In genomic region chr11:57885298-57886035, GRCh38 we compare ENCODE assay signal across 1 cellular context.
TF ChIP-seq lines count a peak whose summit lies in the region.

No MANE protein-coding gene starts in this region.

TF ChIP-seq in K562, 482 proteins besides CTCF, POLR2A, EP300 and RAD21 (continued from another document):
- TF ChIP-seq CHAMP1 (IDR thresholded peaks at IDR 0.05): peak; percentile 44; the same call in 1 of the 2 replicates
- TF ChIP-seq ZNF449 (CRISPR knock-in tag; IDR thresholded peaks at IDR 0.05): no peak
- peak; percentile 98 for TF ChIP-seq REST (CRISPR knock-in tag; IDR thresholded peaks at IDR 0.05; ENCODE audit: low read depth)
- peak; percentile 72; the same call in 1 of the 2 replicates for TF ChIP-seq ZNF197 (CRISPR knock-in tag; IDR thresholded peaks at IDR 0.05; ENCODE audit: low read depth)
- TF ChIP-seq ZNF584 (CRISPR knock-in tag; IDR thresholded peaks at IDR 0.05; ENCODE audit: low read depth): no peak
- no peak for TF ChIP-seq ZNF24 (IDR thresholded peaks at IDR 0.05)
- TF ChIP-seq ZNF143 (CRISPR knock-in tag; IDR thresholded peaks at IDR 0.05): no peak
- no peak for TF ChIP-seq TGIF2 (CRISPR knock-in tag; IDR thresholded peaks at IDR 0.05)
- TF ChIP-seq AFF1 (IDR thresholded peaks at IDR 0.05; ENCODE audit: low read depth in 1 of 2, partially characterized antibody in 2 of 2): peak in 1 of 2 experiments; percentile 90
- TF ChIP-seq CXXC5 (CRISPR knock-in tag; IDR thresholded peaks at IDR 0.05): peak; percentile 21; the same call in 1 of the 2 replicates
- peak; percentile 98 for TF ChIP-seq MIER1 (IDR thresholded peaks at IDR 0.05; ENCODE audit: low read depth)
- no peak for TF ChIP-seq HBP1 (CRISPR knock-in tag; IDR thresholded peaks at IDR 0.05)
- peak; percentile 81 for TF ChIP-seq ZNF766 (CRISPR knock-in tag; conservative IDR thresholded peaks at IDR 0.05)
- TF ChIP-seq TCF7 (IDR thresholded peaks at IDR 0.05; ENCODE audit: borderline replicate concordance): no peak
- TF ChIP-seq DMBX1 (CRISPR knock-in tag; IDR thresholded peaks at IDR 0.05; ENCODE audit: borderline replicate concordance): peak; percentile 70; the same call in 1 of the 2 replicates
- no peak for TF ChIP-seq ZEB2 (IDR thresholded peaks at IDR 0.05)
- 0 out of 6 replicates have a peak, but pooled peaks of 1 of the 3 experiments have one; percentile 27 for TF ChIP-seq ZBTB11 (CRISPR knock-in tag; IDR thresholded peaks at IDR 0.05)
- TF ChIP-seq ZNF740 (CRISPR knock-in tag; IDR thresholded peaks at IDR 0.05): 0 out of 2 replicates have a peak, but pooled peaks have one; percentile 30
- TF ChIP-seq ZNF740 (tag; IDR thresholded peaks at IDR 0.05): no peak
- no peak for TF ChIP-seq XRCC5 (IDR thresholded peaks at IDR 0.05; ENCODE audit: low read depth, low read length)
- TF ChIP-seq KAT8 (IDR thresholded peaks at IDR 0.05; ENCODE audit: low read depth): no peak
- TF ChIP-seq PTTG1 (tag; IDR thresholded peaks at IDR 0.05; ENCODE audit: low read depth): no peak
- no peak for TF ChIP-seq CREB1 (IDR thresholded peaks at IDR 0.05)
- no peak for TF ChIP-seq CREB1 (CRISPR knock-in tag; IDR thresholded peaks at IDR 0.05)
- TF ChIP-seq ZNF282 (CRISPR knock-in tag; IDR thresholded peaks at IDR 0.05): no peak
- TF ChIP-seq ZNF644 (tag; IDR thresholded peaks at IDR 0.05; ENCODE audit: low read depth): 0 out of 2 replicates have a peak, but pooled peaks have one; percentile 59
- no peak for TF ChIP-seq ZNF609 (CRISPR knock-in tag; IDR thresholded peaks at IDR 0.05; ENCODE audit: borderline replicate concordance)
- TF ChIP-seq MAZ (CRISPR knock-in tag; conservative IDR thresholded peaks at IDR 0.05 in 1 of 2, IDR thresholded peaks at IDR 0.05 in 1 of 2): peak in 1 of 2 experiments; percentile 57; a peak in 2 of 4 replicates
- TF ChIP-seq SMC3 (conservative IDR thresholded peaks at IDR 0.05; ENCODE audit: insufficient read depth, low read depth, low read length): no peak
- no peak for TF ChIP-seq ERF (CRISPR knock-in tag; IDR thresholded peaks at IDR 0.05)
TF ChIP-seq in K562: peak in this region for 27.
